ENCODE assay signal across 20 cellular contexts in the genomic region with DNA sequence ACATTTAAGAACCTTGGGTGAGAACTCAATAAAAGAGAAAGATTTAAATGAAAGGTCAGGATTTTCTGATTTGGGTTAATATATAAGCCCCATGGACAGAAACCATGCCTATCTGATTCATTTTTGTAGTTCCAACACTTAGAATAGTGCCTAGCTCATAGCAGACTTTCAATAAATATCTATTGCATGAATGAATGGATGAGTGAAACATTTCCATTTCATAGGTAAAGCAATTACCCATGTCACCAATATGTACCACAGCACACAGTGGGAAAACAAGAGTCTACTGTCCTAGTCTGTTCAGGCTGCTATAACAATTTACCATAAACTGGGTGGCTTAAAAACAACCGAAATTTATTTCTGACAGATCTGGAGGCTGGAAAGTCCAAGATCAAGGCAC.
A peak's percentile ranks its signal among the peaks of the same experiment; 100 is the strongest.
DNase-seq lines count a peak whose midpoint lies in the region; ATAC-seq and TF ChIP-seq lines count a peak whose summit lies in the region.
"Had no signal": no experiment of that assay in that cellular context is flagged by ENCODE, and none has a peak within 500 bp of the region (broad histone marks: within the 10 kb centered on the region; RNA-seq: fewer than 3 reads in every experiment).

No MANE protein-coding gene starts in this region.

- H3K4me3 ChIP-seq in tibial nerve, result no peak overlapping the region

- no peaks in the 10 kb centered on the region for H3K36me3 ChIP-seq in tibial nerve

- DNase-seq in NOMO-1 treated with dmso at 0.1 percent for 144 hours (lab: John Stamatoyannopoulos, UW; ENCODE audit: unreplicated experiment), result no peak
- DNase-seq in tibial nerve (ENCODE audit: low spot score in 2 of 2), result no peak
- DNase-seq in HPDE6-E6E7 (ENCODE audit: extremely low spot score), result no peak
- DNase-seq: activated CD4-positive, alpha-beta memory T cell treated with anti-CD3 and anti-CD28 coated beads, Interleukin-2, amount 10 ng/mL, durations not matched to agents 7 days and 5 days; activated T-cell treated with anti-CD3 and anti-CD28 coated beads, Interleukin-2, amount 50 U/mL, for 24 hours; glutamatergic neuron; left colon; NCI-H146; stimulated activated naive CD4-positive, alpha-beta T cell had no signal

- H3K9me3 ChIP-seq in tibial nerve, result no peaks in the 10 kb centered on the region

- no peak for TF ChIP-seq POLR2A in tibial nerve (IDR thresholded peaks at IDR 0.05)

- TF ChIP-seq EP300 in tibial nerve (IDR thresholded peaks at IDR 0.05), result no peak

- TF ChIP-seq CTCF in tibial nerve (IDR thresholded peaks at IDR 0.05), result no peak

- H3K27ac ChIP-seq in tibial nerve, result no peak overlapping the region
- H3K27ac ChIP-seq: C4-2B, parathyroid adenoma had no signal

- H3K4me1 ChIP-seq in tibial nerve, result no peaks in the 10 kb centered on the region
- H3K4me1 ChIP-seq: parathyroid adenoma had no signal

- H3K27me3 ChIP-seq in tibial nerve, result no peaks in the 10 kb centered on the region

- WGBS in tibial nerve, 2 donors, result 96 to 100% methylated on average over 1 of the region's 1 CpG

- peak; percentile 89 for ATAC-seq in GM18870 (IDR thresholded peaks at IDR 0.05; ENCODE audit: unreplicated experiment)
- ATAC-seq in GM21447 (IDR thresholded peaks at IDR 0.05; ENCODE audit: unreplicated experiment), result peak; percentile 68
- ATAC-seq in HG02981 (IDR thresholded peaks at IDR 0.05; ENCODE audit: unreplicated experiment), result peak; percentile 84
- peak; percentile 79 for ATAC-seq in HG03558 (IDR thresholded peaks at IDR 0.05; ENCODE audit: extremely low read depth, unreplicated experiment)
- ATAC-seq in HG03108 (IDR thresholded peaks at IDR 0.05; ENCODE audit: unreplicated experiment), result no peak
- ATAC-seq: activated naive CD4-positive, alpha-beta T cell treated with anti-CD3 and anti-CD28 coated beads, Interleukin-2, amount 50 U/mL, for 72 hours; HepG2; left colon; natural killer cell treated with Interleukin-12 subunit alpha and Interleukin-12 subunit beta and Interleukin-15 and Interleukin-18, amount 100 ng/mL, for 72 hours; WTC11 had no signal
